In the genomic region with DNA sequence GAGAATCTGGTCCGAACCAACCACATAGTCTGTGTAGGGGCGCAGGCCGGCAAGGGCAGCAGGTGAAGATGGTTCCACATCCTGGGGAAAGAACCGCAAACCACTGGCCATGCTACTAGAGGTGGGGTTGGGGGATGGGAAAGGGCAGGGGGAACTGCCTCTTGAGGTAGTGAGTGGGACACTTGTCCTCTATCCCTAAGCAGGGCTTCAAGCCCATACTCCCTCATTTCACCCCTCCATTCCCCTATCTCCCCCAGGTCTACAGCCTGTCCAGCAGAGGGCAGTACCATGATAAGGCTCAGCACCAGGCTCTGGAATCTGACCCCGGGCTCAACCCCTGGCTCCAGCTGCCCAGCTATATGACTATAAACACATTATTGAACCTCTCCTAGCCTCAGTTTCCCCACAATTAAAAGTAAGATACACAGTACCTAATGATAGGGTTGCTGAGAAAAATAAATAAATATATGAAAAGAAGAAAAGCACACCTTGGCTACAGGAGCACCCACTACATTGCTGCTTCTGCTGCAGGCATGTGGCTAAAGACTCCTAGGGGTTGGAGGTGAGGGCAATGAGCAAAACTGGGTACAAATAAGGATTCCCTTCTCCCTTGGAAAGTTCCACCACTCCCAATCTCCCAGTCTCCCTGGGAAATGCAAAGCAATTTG, we compare ENCODE assay signal across 8 cellular contexts. TPM values are rescaled to one million over a fixed set of nuclear protein-coding genes. Genes with fewer than 3 reads are reported as not detected.
DNase-seq lines count a peak whose midpoint lies in the region; ATAC-seq and TF ChIP-seq lines count a peak whose summit lies in the region.

No MANE protein-coding gene starts in this region.

- peaks cover 19% of the 10 kb centered on the region for H3K4me1 ChIP-seq in SJCRH30

- H3K4me3 ChIP-seq in GM12865 (ENCODE audit: low read depth, low read length): no peak overlapping the region
- no peak overlapping the region for H3K4me3 ChIP-seq in SJCRH30
- no peak overlapping the region for H3K4me3 ChIP-seq in astrocyte of the cerebellum (ENCODE audit: low read depth, low read length)

- peaks cover 13% of the 10 kb centered on the region; the same call in 1 of the 2 replicates for H3K36me3 ChIP-seq in SJCRH30

- peak; percentile 66 for ATAC-seq in HG02981 (IDR thresholded peaks at IDR 0.05; ENCODE audit: unreplicated experiment)
- ATAC-seq in stimulated activated naive CD8-positive, alpha-beta T cell treated with anti-CD3 and anti-CD28 coated beads, Interleukin-15, Interleukin-2, amounts not matched to agents 100 U/mL and 50 U/mL, for 24 hours: peak; percentile 74

- no peak overlapping the region for H3K27ac ChIP-seq in SJCRH30

- H3K9me3 ChIP-seq in SJCRH30 (replicated peaks): no peaks in the 10 kb centered on the region

- peak; percentile 94 for DNase-seq in 8988T
- DNase-seq in GM12865 (ENCODE audit: low read depth): peak; percentile 70
- peak; percentile 26 to 54 for DNase-seq in SJCRH30
- no peak for DNase-seq in astrocyte of the cerebellum (ENCODE audit: low read depth)
- peak; percentile 54 for DNase-seq in kidney tubule cell (ENCODE audit: low spot score)
- DNase-seq in stimulated activated naive CD8-positive, alpha-beta T cell treated with anti-CD3 and anti-CD28 coated beads, Interleukin-15, Interleukin-2, amounts not matched to agents 100 U/mL and 50 U/mL, for 24 hours: peak; percentile 61
- no peak for DNase-seq in occipital lobe (lab: John Stamatoyannopoulos, UW)

- TF ChIP-seq CTCF in GM12865 (IDR thresholded peaks at IDR 0.05; ENCODE audit: insufficient read depth, low read depth, low read length, missing control alignments): peak; percentile 81
- peak; percentile 67 for TF ChIP-seq CTCF in astrocyte of the cerebellum (IDR thresholded peaks at IDR 0.05; ENCODE audit: low read depth, low read length, missing control alignments)

- in situ Hi-C loops in astrocyte of the cerebellum (cut with HindIII; ENCODE audit: low sequenced_read_pairs): no loop called here

- no peaks in the 10 kb centered on the region for H3K27me3 ChIP-seq in SJCRH30

RNA-seq across cellular contexts. Expression of a gene that starts 6.3 kb away (rescaled TPM):
- 21.0 and 23.1 TPM in 2 replicates for total RNA-seq in SJCRH30 (2014; rRNA removed; shearing (Covaris generic))
- 28.7 TPM for total RNA-seq in occipital lobe

RNA-seq across cellular contexts. Expression of a gene that starts 6.3 kb away (rescaled TPM):
- total RNA-seq in SJCRH30 (2014; rRNA removed; shearing (Covaris generic)): 0.36 and 0.56 TPM in 2 replicates
- total RNA-seq in occipital lobe: 2.5 TPM

RNA-seq across cellular contexts. Expression of a gene that starts 49.3 kb away (rescaled TPM):
- total RNA-seq in SJCRH30 (2014; rRNA removed; shearing (Covaris generic)): 22.2 and 22.3 TPM in 2 replicates
- 118 TPM for total RNA-seq in occipital lobe

RNA-seq across cellular contexts. Expression of a gene that starts 49.4 kb away (rescaled TPM):
- total RNA-seq in SJCRH30 (2014; rRNA removed; shearing (Covaris generic)): 0.02 TPM in 1 of 2 replicates, not detected in the other
- 0.31 TPM for total RNA-seq in occipital lobe

RNA-seq across cellular contexts. Expression of a gene that starts 52.2 kb away (rescaled TPM):
- total RNA-seq in SJCRH30 (2014; rRNA removed; shearing (Covaris generic)): 4.4 TPM in 2 replicates
- 5.9 TPM for total RNA-seq in occipital lobe

Comparison
In these comparisons a context has a peak if more than half of its experiments do, and no peak if none do; other contexts are left out.
1. DNase-seq: peak in 8988T (single experiment), GM12865 (single experiment), SJCRH30 (2 of 2), kidney tubule cell (single experiment) and stimulated activated naive CD8-positive, alpha-beta T cell treated with anti-CD3 and anti-CD28 coated beads, Interleukin-15, Interleukin-2, amounts not matched to agents 100 U/mL and 50 U/mL, for 24 hours (single experiment); none in astrocyte of the cerebellum (single experiment) and occipital lobe (single experiment).